ENCODE assay signal across 13 cellular contexts in genomic region chr15:29270976-29271375, GRCh38. TPM values are rescaled to one million over a fixed set of nuclear protein-coding genes. Genes with fewer than 3 reads are reported as not detected.
DNase-seq lines count a peak whose midpoint lies in the region; ATAC-seq and TF ChIP-seq lines count a peak whose summit lies in the region.
"Had no signal": no experiment of that assay in that cellular context is flagged by ENCODE, and none has a peak within 500 bp of the region (broad histone marks: within the 10 kb centered on the region; RNA-seq: fewer than 3 reads in every experiment).

No MANE protein-coding gene starts in this region.

- H3K4me3 ChIP-seq in PC-3 (ENCODE audit: low read length) (no peak overlapping the region; the same call in 1 of the 2 replicates), endodermal cell (ENCODE audit: low read length) (no peak overlapping the region)

- in situ Hi-C loops in G401 (cut with HindIII; ENCODE audit: low sequenced_read_pairs) = no loop called here

- CTCF ChIA-PET in PC-3 (lab: Charles Lee) = no interaction called here
- CTCF ChIA-PET in activated CD8-positive, alpha-beta memory T cell treated with anti-CD3 and anti-CD28 coated beads, Interleukin-2, amount 10 ng/mL, durations not matched to agents 7 days and 5 days (lab: Charles Lee) = interaction anchor here (1.1 kb wide), 1 partner anchor 181 kb away, joined by 3 read pairs; no protein-coding TSS in a partner anchor

- H3K27ac ChIP-seq in PC-3 (ENCODE audit: low read length) (no peak overlapping the region), endodermal cell (ENCODE audit: low read depth, low read length) (no peak overlapping the region)
- H3K27ac ChIP-seq: SJCRH30 had no signal

- TF ChIP-seq CTCF in PC-3 (conservative IDR thresholded peaks at IDR 0.05; ENCODE audit: low read depth, low read length) = no peak
- TF ChIP-seq CTCF in endodermal cell (conservative IDR thresholded peaks at IDR 0.05) = no peak
- TF ChIP-seq CTCF in progenitor cell of endocrine pancreas (IDR thresholded peaks at IDR 0.05; ENCODE audit: unreplicated experiment) = no peak

- no peaks in the 10 kb centered on the region for H3K9me2 ChIP-seq in PC-3 (replicated peaks; ENCODE audit: low read length)

- H2AFZ ChIP-seq in PC-3 (ENCODE audit: low read length) = no peak overlapping the region

- peak; percentile 64 for DNase-seq in EL
- DNase-seq in PC-3 = peak; percentile 53
- DNase-seq in endodermal cell = no peak
- no peak for DNase-seq in progenitor cell of endocrine pancreas (ENCODE audit: low spot score, unreplicated experiment)
- no peak for DNase-seq in activated CD8-positive, alpha-beta memory T cell treated with anti-CD3 and anti-CD28 coated beads, Interleukin-2, amount 10 ng/mL, durations not matched to agents 7 days and 5 days
- no peak for DNase-seq in kidney tubule cell (ENCODE audit: low spot score)
- DNase-seq in G401 (ENCODE audit: low spot score) = no peak
- DNase-seq: DMS 273 treated with DMSO at 0.1 percent for 48 hours, NCI-H524 treated with DMSO at 0.1 percent for 48 hours, right lobe of liver, SJCRH30 had no signal

- peaks cover 22% of the 10 kb centered on the region for H3K79me2 ChIP-seq in PC-3 (ENCODE audit: low read length)

- H3K36me3 ChIP-seq in PC-3 (ENCODE audit: low read depth, low read length) (no peaks in the 10 kb centered on the region), endodermal cell (ENCODE audit: control insufficient read depth, insufficient read depth, low read length) (no peaks in the 10 kb centered on the region)
- H3K36me3 ChIP-seq: esophagus muscularis mucosa, right lobe of liver, SJCRH30, suprapubic skin had no signal

- H3K4me2 ChIP-seq in PC-3 (ENCODE audit: low read length) = peak overlapping the region; percentile 91; the same call in 1 of the 2 replicates

- no peaks in the 10 kb centered on the region for H4K20me1 ChIP-seq in PC-3 (ENCODE audit: low read length)

- H3K27ac Mint-ChIP-seq in endodermal cell (no peak overlapping the region), progenitor cell of endocrine pancreas (no peak overlapping the region)
- no peak overlapping the region for H3K27ac Mint-ChIP-seq in activated CD8-positive, alpha-beta memory T cell treated with anti-CD3 and anti-CD28 coated beads, Interleukin-2, amount 10 ng/mL, durations not matched to agents 7 days and 5 days

- peaks cover 6% of the 10 kb centered on the region for H3K27me3 Mint-ChIP-seq in endodermal cell (ENCODE audit: insufficient read depth)
- H3K27me3 Mint-ChIP-seq in progenitor cell of endocrine pancreas = no peaks in the 10 kb centered on the region
- peaks cover 5% of the 10 kb centered on the region for H3K27me3 Mint-ChIP-seq in activated CD8-positive, alpha-beta memory T cell treated with anti-CD3 and anti-CD28 coated beads, Interleukin-2, amount 10 ng/mL, durations not matched to agents 7 days and 5 days

- ATAC-seq in PC-3 = no peak
- ATAC-seq in activated CD8-positive, alpha-beta memory T cell treated with anti-CD3 and anti-CD28 coated beads, Interleukin-2, amount 10 ng/mL, durations not matched to agents 7 days and 5 days = no peak

- H3K27me3 ChIP-seq in PC-3 (ENCODE audit: low read length) = no peaks in the 10 kb centered on the region
- no peaks in the 10 kb centered on the region for H3K27me3 ChIP-seq in endodermal cell (ENCODE audit: control insufficient read depth, insufficient read depth, low read length, poor library complexity, severe bottlenecking)
- H3K27me3 ChIP-seq: esophagus muscularis mucosa, right lobe of liver, SJCRH30, suprapubic skin had no signal

- no peaks in the 10 kb centered on the region for H3K9me3 Mint-ChIP-seq in endodermal cell
- no peaks in the 10 kb centered on the region for H3K9me3 Mint-ChIP-seq in progenitor cell of endocrine pancreas (ENCODE audit: low read depth)
- H3K9me3 Mint-ChIP-seq in activated CD8-positive, alpha-beta memory T cell treated with anti-CD3 and anti-CD28 coated beads, Interleukin-2, amount 10 ng/mL, durations not matched to agents 7 days and 5 days (ENCODE audit: low read depth) = no peaks in the 10 kb centered on the region

- POLR2A ChIA-PET in PC-3 (lab: Charles Lee; ENCODE audit: unreplicated experiment) = no interaction called here

- BruUV-seq in PC-3 (replicated peaks; lab: Mats Ljungman, UMichigan) = no TSS peak

- peaks cover 20% of the 10 kb centered on the region for H3K4me1 ChIP-seq in PC-3 (ENCODE audit: insufficient read depth, low read length)
- no peaks in the 10 kb centered on the region for H3K4me1 ChIP-seq in endodermal cell (ENCODE audit: control insufficient read depth, insufficient read depth, low read length)

- intact Hi-C loops in PC-3 (cut with micrococcal nuclease) = no loop called here

- H3K9ac ChIP-seq in PC-3 (ENCODE audit: low read length) = no peak overlapping the region
- H3K9ac ChIP-seq in endodermal cell (ENCODE audit: extremely low read depth, low read length, poor library complexity, severe bottlenecking) = no peak overlapping the region

- no peaks in the 10 kb centered on the region for H3F3A ChIP-seq in PC-3 (ENCODE audit: low read length, unreplicated experiment)

- peak overlapping the region; percentile 99 for H3K4me3 Mint-ChIP-seq in endodermal cell
- peak overlapping the region; percentile 83 for H3K4me3 Mint-ChIP-seq in progenitor cell of endocrine pancreas (ENCODE audit: low read depth)
- H3K4me3 Mint-ChIP-seq in activated CD8-positive, alpha-beta memory T cell treated with anti-CD3 and anti-CD28 coated beads, Interleukin-2, amount 10 ng/mL, durations not matched to agents 7 days and 5 days = no peak overlapping the region

- H3K9me3 ChIP-seq in PC-3 (ENCODE audit: low read length) (no peaks in the 10 kb centered on the region), endodermal cell (ENCODE audit: control insufficient read depth, low read length) (no peaks in the 10 kb centered on the region)
- H3K9me3 ChIP-seq: esophagus muscularis mucosa, right lobe of liver, SJCRH30, suprapubic skin had no signal

- H3K4me1 Mint-ChIP-seq in endodermal cell = peaks cover 19% of the 10 kb centered on the region
- H3K4me1 Mint-ChIP-seq in progenitor cell of endocrine pancreas (ENCODE audit: low read depth) = peaks cover 21% of the 10 kb centered on the region
- H3K4me1 Mint-ChIP-seq in activated CD8-positive, alpha-beta memory T cell treated with anti-CD3 and anti-CD28 coated beads, Interleukin-2, amount 10 ng/mL, durations not matched to agents 7 days and 5 days = peaks cover 43% of the 10 kb centered on the region

- peaks cover 7% of the 10 kb centered on the region for H3K36me3 Mint-ChIP-seq in endodermal cell (ENCODE audit: low read depth)
- no peaks in the 10 kb centered on the region for H3K36me3 Mint-ChIP-seq in progenitor cell of endocrine pancreas (ENCODE audit: insufficient read depth)
- peaks cover 1% of the 10 kb centered on the region for H3K36me3 Mint-ChIP-seq in activated CD8-positive, alpha-beta memory T cell treated with anti-CD3 and anti-CD28 coated beads, Interleukin-2, amount 10 ng/mL, durations not matched to agents 7 days and 5 days

RNA-seq across cellular contexts. Expression of gene NSMCE3, which starts 1.4 kb away (rescaled TPM):
- total RNA-seq in PC-3 (2014; rRNA removed) = 7.0 and 8.0 TPM in 2 replicates
- total RNA-seq in endodermal cell = 10 to 100 TPM; 31.5 to 40.8 TPM
- 14.5 TPM for polyA plus RNA-seq in endodermal cell (2013, experiment 1 of 2)
- polyA plus RNA-seq in endodermal cell (2013, experiment 2 of 2) = 13.0 TPM
- total RNA-seq in progenitor cell of endocrine pancreas = 7.9 and 8.4 TPM in 2 replicates
- total RNA-seq in activated CD8-positive, alpha-beta memory T cell treated with anti-CD3 and anti-CD28 coated beads, Interleukin-2, amount 10 ng/mL, durations not matched to agents 7 days and 5 days = 1 to 10 TPM; 8.7 to 9.2 TPM
- 10.0 and 15.1 TPM in 2 replicates for total RNA-seq in G401 (2014; rRNA removed; shearing (Covaris generic))

Comparison
In these comparisons a context has a peak if more than half of its experiments do, and no peak if none do; other contexts are left out.
1. DNase-seq: peak in EL (single experiment) and PC-3 (single experiment); none in endodermal cell (single experiment), progenitor cell of endocrine pancreas (single experiment), activated CD8-positive, alpha-beta memory T cell treated with anti-CD3 and anti-CD28 coated beads, Interleukin-2, amount 10 ng/mL, durations not matched to agents 7 days and 5 days (single experiment), kidney tubule cell (single experiment) and G401 (single experiment).